1 cellular context compared by ENCODE assay signal in the genomic region with DNA sequence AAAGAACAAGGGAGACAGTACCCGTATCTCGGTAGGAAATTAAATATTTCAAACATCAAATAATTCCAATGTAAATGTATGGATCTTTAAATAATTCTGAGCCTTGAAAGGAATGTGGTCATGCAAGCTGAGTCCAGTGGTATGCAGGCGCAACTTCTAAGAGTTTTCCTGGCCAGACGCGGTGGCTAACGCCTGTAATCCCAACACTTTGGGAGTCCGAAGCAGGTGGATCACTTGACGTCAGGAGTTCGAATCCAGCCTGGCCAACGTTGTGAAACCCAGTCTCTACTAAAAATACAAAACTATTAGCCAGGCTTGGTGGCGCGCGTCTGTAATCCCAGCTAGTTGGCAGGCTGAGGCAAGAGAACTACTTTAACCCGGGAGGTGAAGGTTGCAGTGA.
TF ChIP-seq lines count a peak whose summit lies in the region.

No MANE protein-coding gene starts in this region.

TF ChIP-seq in IMR-90, 13 proteins besides CTCF, POLR2A, EP300 and RAD21 (continued from another document):
- TF ChIP-seq, protein P1, sequence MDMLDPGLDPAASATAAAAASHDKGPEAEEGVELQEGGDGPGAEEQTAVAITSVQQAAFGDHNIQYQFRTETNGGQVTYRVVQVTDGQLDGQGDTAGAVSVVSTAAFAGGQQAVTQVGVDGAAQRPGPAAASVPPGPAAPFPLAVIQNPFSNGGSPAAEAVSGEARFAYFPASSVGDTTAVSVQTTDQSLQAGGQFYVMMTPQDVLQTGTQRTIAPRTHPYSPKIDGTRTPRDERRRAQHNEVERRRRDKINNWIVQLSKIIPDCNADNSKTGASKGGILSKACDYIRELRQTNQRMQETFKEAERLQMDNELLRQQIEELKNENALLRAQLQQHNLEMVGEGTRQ (IDR thresholded peaks at IDR 0.05; ENCODE audit: low read depth, low read length), result no peak
- TF ChIP-seq BHLHE40 (IDR thresholded peaks at IDR 0.05; ENCODE audit: low read depth, low read length) (no peak), CEBPB (IDR thresholded peaks at IDR 0.05; ENCODE audit: low read depth, low read length) (no peak), RFX5 (IDR thresholded peaks at IDR 0.05; ENCODE audit: low read depth, low read length) (no peak), CHD1 (IDR thresholded peaks at IDR 0.05; ENCODE audit: low read depth, low read length) (no peak), MAFK (IDR thresholded peaks at IDR 0.05; ENCODE audit: low read depth, low read length) (no peak), RCOR1 (IDR thresholded peaks at IDR 0.05; ENCODE audit: insufficient replicate concordance, low read length) (no peak), SMC3 (IDR thresholded peaks at IDR 0.05; ENCODE audit: low read depth, low read length) (no peak)
